8 cellular contexts compared by ENCODE assay signal in the genomic region with DNA sequence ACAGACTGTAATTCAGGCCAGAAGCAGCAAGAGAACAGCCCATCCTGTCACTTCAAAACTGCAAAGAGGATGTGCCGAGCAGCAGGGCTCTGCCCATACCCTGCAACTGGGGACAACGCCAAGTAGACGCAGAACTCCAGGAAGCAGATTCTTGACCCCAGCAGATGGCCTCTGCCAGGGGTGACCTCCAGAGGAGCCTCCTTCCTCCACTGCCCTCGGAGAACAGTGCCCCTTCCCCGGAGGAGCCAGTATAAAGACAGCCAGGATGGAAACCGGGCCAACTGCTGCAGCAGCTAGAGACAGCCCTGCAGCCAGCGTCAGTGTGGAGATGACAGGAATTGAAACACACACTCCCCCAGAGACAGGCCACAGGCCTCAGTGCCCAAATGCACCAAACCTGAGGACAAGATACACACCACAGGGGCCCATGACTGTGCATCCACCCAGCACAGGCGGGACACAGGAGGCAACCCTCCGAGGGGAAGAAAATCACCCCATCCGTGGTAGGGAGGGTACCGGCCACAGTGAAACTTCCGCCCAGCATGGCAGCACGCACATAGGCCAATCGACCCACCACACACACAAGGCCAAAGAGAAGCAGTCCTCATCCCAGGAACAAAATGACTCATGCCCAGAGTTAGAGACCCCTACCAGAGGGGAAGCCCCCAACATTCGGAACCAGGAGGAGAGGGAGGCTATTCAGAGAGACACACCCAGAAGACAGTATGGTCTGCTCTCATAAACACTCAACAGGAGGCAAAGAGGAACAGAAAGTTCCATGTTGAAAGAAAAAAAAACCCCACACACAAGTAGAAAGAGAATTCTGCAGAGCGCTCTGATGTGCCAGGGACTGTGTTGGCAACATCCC. TPM values are rescaled to one million over a fixed set of nuclear protein-coding genes. Genes with fewer than 3 reads are reported as not detected.
DNase-seq lines count a peak whose midpoint lies in the region; ATAC-seq and TF ChIP-seq lines count a peak whose summit lies in the region.

No MANE protein-coding gene starts in this region.

- peak overlapping the region; percentile 13 for H3K4me3 Mint-ChIP-seq in activated CD4-positive, alpha-beta T cell treated with anti-CD3 and anti-CD28 coated beads for 36 hours

- H3K4me1 ChIP-seq in esophagus squamous epithelium (peaks cover 64 to 90% (median 64%) of the 10 kb centered on the region in 3 donors), skeletal muscle tissue (ENCODE audit: control insufficient read depth in 3 of 3, insufficient read depth in 3 of 3, low read length in 3 of 3) (peaks cover 77 to 89% (median 87%) of the 10 kb centered on the region in 3 donors)

- H3K9me3 ChIP-seq in SK-N-MC (ENCODE audit: low read depth, low read length) (no peaks in the 10 kb centered on the region), esophagus squamous epithelium (no peaks in the 10 kb centered on the region), skeletal muscle tissue (ENCODE audit: control insufficient read depth in 3 of 3, low read length in 3 of 3) (no peaks in the 10 kb centered on the region)

- H3K27me3 ChIP-seq in esophagus squamous epithelium (no peaks in the 10 kb centered on the region), skeletal muscle tissue (ENCODE audit: control insufficient read depth in 3 of 3, insufficient read depth in 3 of 3, low read length in 3 of 3) (no peaks in the 10 kb centered on the region)

- peak; percentile 27 for ATAC-seq in activated CD4-positive, alpha-beta T cell treated with anti-CD3 and anti-CD28 coated beads for 36 hours
- peak; percentile 53 for ATAC-seq in HG02870 (IDR thresholded peaks at IDR 0.05; ENCODE audit: unreplicated experiment)

- no peak overlapping the region for H3K4me3 ChIP-seq in SK-N-MC
- H3K4me3 ChIP-seq in esophagus squamous epithelium: peak overlapping the region; percentile 2 to 100 (median 98)
- H3K4me3 ChIP-seq in skeletal muscle tissue (ENCODE audit: low read length in 3 of 3): peak overlapping the region; percentile 65 to 87 (median 75)

- CTCF ChIA-PET in activated CD4-positive, alpha-beta T cell treated with anti-CD3 and anti-CD28 coated beads for 36 hours (lab: Charles Lee): interaction anchor here (0.6 to 4.6 kb wide), 8 partner anchors 11 to 128 kb away, joined by 3 to 60 read pairs (median 6); no protein-coding TSS in a partner anchor

- no peak for TF ChIP-seq POLR2A in esophagus squamous epithelium (IDR thresholded peaks at IDR 0.05)

- H3K9me3 Mint-ChIP-seq in activated CD4-positive, alpha-beta T cell treated with anti-CD3 and anti-CD28 coated beads for 36 hours (ENCODE audit: low read depth): no peaks in the 10 kb centered on the region

- peak overlapping the region; percentile 32 for H3K9ac ChIP-seq in SK-N-MC (ENCODE audit: insufficient read length)
- peak overlapping the region; percentile 58 to 100 (median 76) for H3K9ac ChIP-seq in skeletal muscle tissue (ENCODE audit: low read depth in 1 of 3, low read length in 3 of 3)

- peak; percentile 60 for DNase-seq in activated CD4-positive, alpha-beta T cell treated with anti-CD3 and anti-CD28 coated beads for 36 hours
- no peak for DNase-seq in activated CD4-positive, alpha-beta T cell treated with anti-CD3 and anti-CD28 coated beads for 4 hours
- DNase-seq in SK-N-MC (ENCODE audit: low read depth, low spot score): no peak
- no peak for DNase-seq in esophagus squamous epithelium (lab: John Stamatoyannopoulos, UW)
- no peak for DNase-seq in SKM-1 treated with dmso at 0.1 percent for 144 hours (lab: John Stamatoyannopoulos, UW; ENCODE audit: unreplicated experiment)
- no peak for DNase-seq in AG08395 (ENCODE audit: low spot score)

- no peaks in the 10 kb centered on the region; the same call in 1 of the 2 replicates for H3K36me3 ChIP-seq in SK-N-MC (ENCODE audit: insufficient read depth, low read length)
- H3K36me3 ChIP-seq in esophagus squamous epithelium: peaks cover 2 to 26% (median 7%) of the 10 kb centered on the region in 3 donors
- peaks cover 6 to 11% (median 9%) of the 10 kb centered on the region in 3 donors for H3K36me3 ChIP-seq in skeletal muscle tissue (ENCODE audit: control insufficient read depth in 3 of 3, insufficient read depth in 3 of 3, low read length in 3 of 3)

- no peak for TF ChIP-seq CTCF in esophagus squamous epithelium (IDR thresholded peaks at IDR 0.05)

- H3K27ac ChIP-seq in SK-N-MC: no peak overlapping the region
- peak overlapping the region; percentile 99 to 100 (median 100) for H3K27ac ChIP-seq in esophagus squamous epithelium
- H3K27ac ChIP-seq in skeletal muscle tissue (ENCODE audit: low read depth, low read length): peak overlapping the region; percentile 10

- POLR2A ChIA-PET in activated CD4-positive, alpha-beta T cell treated with anti-CD3 and anti-CD28 coated beads for 36 hours (lab: Charles Lee): no interaction called here

- H3K4me1 Mint-ChIP-seq in activated CD4-positive, alpha-beta T cell treated with anti-CD3 and anti-CD28 coated beads for 36 hours: peaks cover 70% of the 10 kb centered on the region

- H3K27me3 Mint-ChIP-seq in activated CD4-positive, alpha-beta T cell treated with anti-CD3 and anti-CD28 coated beads for 36 hours: no peaks in the 10 kb centered on the region

- WGBS in esophagus squamous epithelium, 2 donors: 5 to 13% methylated on average over 6 to 10 of the region's 16 CpGs

- peak overlapping the region; percentile 44 for H3K27ac Mint-ChIP-seq in activated CD4-positive, alpha-beta T cell treated with anti-CD3 and anti-CD28 coated beads for 36 hours

- intact Hi-C loops in activated CD4-positive, alpha-beta T cell treated with anti-CD3 and anti-CD28 coated beads for 36 hours (cut with DNase I, micrococcal nuclease): loop anchor here (5.0 kb wide), 4 partner anchors 44 to 159 kb away; no protein-coding TSS in a partner anchor
- intact Hi-C loops in esophagus squamous epithelium (cut with DNase I): no loop called here

- H3K36me3 Mint-ChIP-seq in activated CD4-positive, alpha-beta T cell treated with anti-CD3 and anti-CD28 coated beads for 36 hours (ENCODE audit: low read depth): peaks cover 4% of the 10 kb centered on the region

RNA-seq across cellular contexts. Expression of gene AHNAK, which starts 5.6 kb away (rescaled TPM):
- 10 to 100 TPM; 47.3 to 54.7 TPM for total RNA-seq in activated CD4-positive, alpha-beta T cell treated with anti-CD3 and anti-CD28 coated beads for 36 hours
- 1,000 to 10,000 TPM in 2 of 4 donors, 100 to 1,000 TPM in 2; 695 to 1,250 (median 954) TPM for total RNA-seq in esophagus squamous epithelium
- total RNA-seq in skeletal muscle tissue: 432 TPM

RNA-seq across cellular contexts. Expression of gene EEF1G, which starts 32.7 kb away (rescaled TPM):
- total RNA-seq in activated CD4-positive, alpha-beta T cell treated with anti-CD3 and anti-CD28 coated beads for 36 hours: 1,000 to 10,000 TPM; 1,986 to 2,351 TPM
- total RNA-seq in esophagus squamous epithelium: 1,000 to 10,000 TPM; 1,144 to 2,095 (median 1,685) TPM
- 2,520 TPM for total RNA-seq in skeletal muscle tissue

RNA-seq across cellular contexts. Expression of gene TUT1, which starts 50.3 kb away (rescaled TPM):
- 10 to 100 TPM; 32.5 to 36.0 TPM for total RNA-seq in activated CD4-positive, alpha-beta T cell treated with anti-CD3 and anti-CD28 coated beads for 36 hours
- total RNA-seq in esophagus squamous epithelium (10 to 100 TPM in 1 of 4 donors, 1 to 10 TPM in 3; 5.0 to 12.7 (median 8.0) TPM), skeletal muscle tissue (4.2 TPM)
